11 cellular contexts compared by ENCODE assay signal in the genomic region with DNA sequence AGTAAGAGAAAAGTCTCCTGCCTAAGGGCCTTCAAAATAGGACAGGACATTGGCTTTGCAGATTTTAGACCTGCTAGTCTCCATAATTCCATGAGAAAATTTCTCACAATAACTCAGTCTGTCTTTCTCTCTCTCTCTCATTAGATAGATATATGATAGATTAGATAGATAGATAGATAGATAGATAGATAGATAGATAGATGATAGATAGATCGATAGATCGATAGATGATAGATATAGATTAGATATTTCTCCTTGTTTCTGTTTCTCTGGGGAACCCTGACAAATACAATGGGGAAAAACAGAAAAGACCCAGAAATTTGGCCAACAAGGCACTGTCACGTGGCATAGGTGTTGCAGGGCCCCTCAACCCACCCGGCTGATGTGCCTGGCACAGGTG.
"Had no signal": no experiment of that assay in that cellular context is flagged by ENCODE, and none has a peak within 500 bp of the region (broad histone marks: within the 10 kb centered on the region; RNA-seq: fewer than 3 reads in every experiment).

No MANE protein-coding gene starts in this region.

- H3K36me3 ChIP-seq: HAP-1 had no signal

- H3K9me3 Mint-ChIP-seq: GM23338, H9, HFFc6 had no signal

- ATAC-seq: GM23338, HCT116 had no signal

- H3K9me3 ChIP-seq: HAP-1 had no signal

- H3K9ac ChIP-seq: GM23248 had no signal

- H3K27ac Mint-ChIP-seq: GM23338, H9, HFFc6 had no signal

- FAIRE-seq: H1, H54 had no signal

- H2AFZ ChIP-seq: GM23248, GM23338 had no signal

- H3K4me3 ChIP-seq: GM23248, GM23338, HAP-1 had no signal

- H3K27ac ChIP-seq: GM23248 had no signal

- H3K4me3 Mint-ChIP-seq: GM23338, H9, HFFc6 had no signal

- H3K4me2 ChIP-seq: GM23338 had no signal

- DNase-seq: GM23248, GOT3, H7, H9, HCEC 1CT, HFFc6 had no signal
